ENCODE assay signal across 21 cellular contexts in genomic region chr1:109491372-109491771, GRCh38. TPM values are rescaled to one million over a fixed set of nuclear protein-coding genes. Genes with fewer than 3 reads are reported as not detected.
"Had no signal": no experiment of that assay in that cellular context is flagged by ENCODE, and none has a peak within 500 bp of the region (broad histone marks: within the 10 kb centered on the region; RNA-seq: fewer than 3 reads in every experiment).

No MANE protein-coding gene starts in this region.

- H3K36me3 ChIP-seq: neural progenitor cell, prostate gland had no signal

- H3K4me3 ChIP-seq: dorsolateral prefrontal cortex, left lung, lower lobe of right lung, neural progenitor cell, prostate gland, right lobe of liver, testis, tibial nerve had no signal

- H3K4me1 ChIP-seq: parathyroid adenoma had no signal

- DNase-seq: cortex of kidney; left lung; lower lobe of right lung; stimulated activated naive B cell treated with anti-CD40 and anti-IgM and Interleukin-4, amounts not matched to agents 10 μg/mL and 1 μg/mL and 100 μg/mL, for 72 hours had no signal

- H3K27ac ChIP-seq: left lung, lower lobe of right lung, neural progenitor cell, parathyroid adenoma, prostate gland, right lobe of liver, testis, tibial nerve had no signal

- H3K9ac ChIP-seq: neural progenitor cell, parathyroid adenoma had no signal

- H3K79me2 ChIP-seq: parathyroid adenoma had no signal

- H3K9me3 ChIP-seq: left lung, lower lobe of right lung, prostate gland, right lobe of liver, testis, tibial nerve had no signal

- H3K27me3 ChIP-seq: dorsolateral prefrontal cortex, left lung, neural progenitor cell, right lobe of liver, testis, tibial nerve had no signal

- H2AFZ ChIP-seq: neural progenitor cell, parathyroid adenoma had no signal

- H3K4me2 ChIP-seq: neural progenitor cell had no signal

RNA-seq across cellular contexts. Expression of gene SYPL2, which starts 25.0 kb away (rescaled TPM):
- total RNA-seq: esophagus mucosa, frontal cortex, natural killer cell, occipital lobe had no signal
- polyA plus RNA-seq: keratinocyte had no signal

RNA-seq across cellular contexts. Expression of gene GPR61, which starts 48.3 kb away (rescaled TPM):
- total RNA-seq: esophagus mucosa, fibroblast of lung, left lung, lower lobe of right lung, mesothelial cell of epicardium, right lobe of liver, subcutaneous adipose tissue, ureter had no signal
- polyA plus RNA-seq: immature natural killer cell, keratinocyte had no signal
